Comparison of ENCODE assay signal across 11 cellular contexts in the genomic region with DNA sequence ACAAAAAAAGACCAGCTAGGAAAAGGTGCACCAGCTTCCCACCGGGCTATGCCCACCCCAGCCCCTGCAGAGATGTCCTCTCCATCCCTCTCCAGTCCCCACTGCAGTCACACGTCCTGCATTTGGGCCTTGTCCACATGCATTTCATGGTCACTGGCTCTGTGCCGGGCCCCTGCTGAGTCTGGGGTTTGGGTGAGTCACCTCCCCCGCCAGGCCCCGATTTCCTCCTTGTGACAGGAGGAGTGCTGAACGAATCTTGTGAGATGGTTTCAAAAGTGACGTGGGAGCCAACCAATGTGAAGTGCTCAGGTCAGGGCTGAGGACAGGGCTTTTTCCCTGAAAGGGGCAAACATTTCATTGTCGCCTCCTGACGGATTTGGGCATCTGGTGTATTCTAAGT. TPM values are rescaled to one million over a fixed set of nuclear protein-coding genes. Genes with fewer than 3 reads are reported as not detected.
A peak's percentile ranks its signal among the peaks of the same experiment; 100 is the strongest.
DNase-seq lines count a peak whose midpoint lies in the region; ATAC-seq and TF ChIP-seq lines count a peak whose summit lies in the region.
"Had no signal": no experiment of that assay in that cellular context is flagged by ENCODE, and none has a peak within 500 bp of the region (broad histone marks: within the 10 kb centered on the region; RNA-seq: fewer than 3 reads in every experiment).

No MANE protein-coding gene starts in this region.

- H3K4me3 ChIP-seq in AG09309 (ENCODE audit: control insufficient read depth, low read depth, low read length): no peak overlapping the region
- H3K4me3 ChIP-seq: prostate gland, stomach had no signal

- DNase-seq in AG09309 (ENCODE audit: low read depth) (peak; percentile 72), HCEC 1CT (peak; percentile 17), T1000 (lab: John Stamatoyannopoulos, UW) (peak; percentile 88), fibroblast of the conjunctiva (ENCODE audit: low read depth) (peak; percentile 30), SK-N-DZ (ENCODE audit: low spot score) (no peak), erythroblast (lab: John Stamatoyannopoulos, UW) (no peak), NK-92 (lab: John Stamatoyannopoulos, UW; ENCODE audit: unreplicated experiment) (no peak)
- DNase-seq: endodermal cell, stomach had no signal

- ATAC-seq in GM21737 (IDR thresholded peaks at IDR 0.05; ENCODE audit: unreplicated experiment): no peak

- TF ChIP-seq CTCF in AG09309 (IDR thresholded peaks at IDR 0.05; ENCODE audit: control insufficient read depth, insufficient read depth, low read depth, low read length, missing control alignments): no peak

- TF ChIP-seq POLR2A in erythroblast (IDR thresholded peaks at IDR 0.05; ENCODE audit: low read length): no peak

RNA-seq across cellular contexts. Expression of a gene that starts 7.1 kb away (rescaled TPM):
- 0.39 and 1.0 TPM in 2 replicates for polyA plus RNA-seq in SK-N-DZ (2014; cell fraction: cytosol; rRNA removed)
- polyA plus RNA-seq in SK-N-DZ (2014; cell fraction: nucleus; rRNA removed): 0.65 and 1.9 TPM in 2 replicates

RNA-seq across cellular contexts. Expression of a gene that starts 19.5 kb away (rescaled TPM):
- polyA plus RNA-seq in SK-N-DZ (2014; cell fraction: cytosol; rRNA removed): not detected in 2 replicates
- polyA plus RNA-seq in SK-N-DZ (2014; cell fraction: nucleus; rRNA removed): 0.03 TPM in 1 of 2 replicates, not detected in the other

Comparison
In these comparisons a context has a peak if more than half of its experiments do, and no peak if none do; other contexts are left out.
1. DNase-seq: peak in AG09309 (single experiment), HCEC 1CT (single experiment), T1000 (single experiment) and fibroblast of the conjunctiva (single experiment); none in SK-N-DZ (single experiment), erythroblast (0 of 2) and NK-92 (single experiment).